Comparison of ENCODE assay signal across 21 cellular contexts in the genomic region with DNA sequence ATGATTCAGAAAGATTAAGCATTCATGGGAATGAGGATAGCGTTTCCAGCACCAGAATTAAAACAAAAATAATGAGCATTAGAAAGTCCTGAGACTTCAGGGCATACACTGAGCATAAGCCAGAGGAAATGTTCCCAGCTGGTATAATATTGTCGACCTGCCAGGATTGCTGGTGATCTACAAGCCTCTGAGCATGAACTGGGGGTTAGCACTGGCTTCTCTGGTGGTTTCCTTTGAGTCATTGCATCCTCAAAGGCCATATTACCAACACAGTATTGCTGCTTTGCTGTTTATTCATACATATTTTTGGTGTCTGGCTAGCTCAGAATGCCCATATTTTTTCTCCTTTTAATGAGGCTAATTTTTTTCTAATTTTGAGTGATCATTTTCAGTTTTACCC. TPM values are rescaled to one million over a fixed set of nuclear protein-coding genes. Genes with fewer than 3 reads are reported as not detected.
DNase-seq lines count a peak whose midpoint lies in the region; ATAC-seq and TF ChIP-seq lines count a peak whose summit lies in the region.
"Had no signal": no experiment of that assay in that cellular context is flagged by ENCODE, and none has a peak within 500 bp of the region (broad histone marks: within the 10 kb centered on the region; RNA-seq: fewer than 3 reads in every experiment).

No MANE protein-coding gene starts in this region.

- H3K4me1 Mint-ChIP-seq in chondrocyte (ENCODE audit: low read depth): peaks cover 27% of the 10 kb centered on the region
- H3K4me1 Mint-ChIP-seq: B cell; stimulated activated naive CD8-positive, alpha-beta T cell treated with anti-CD3 and anti-CD28 coated beads, Interleukin-15, amount 100 ng/mL, for 72 hours had no signal

- peaks cover 7% of the 10 kb centered on the region for H3K36me3 Mint-ChIP-seq in chondrocyte (ENCODE audit: low read depth)
- H3K36me3 Mint-ChIP-seq: activated CD4-positive, alpha-beta memory T cell treated with anti-CD3 and anti-CD28 coated beads for 36 hours had no signal

- H3K4me3 Mint-ChIP-seq in chondrocyte (ENCODE audit: unreplicated experiment): peak overlapping the region; percentile 7
- H3K4me3 Mint-ChIP-seq: activated CD4-positive, alpha-beta memory T cell treated with anti-CD3 and anti-CD28 coated beads for 36 hours; B cell; neural crest cell; stimulated activated naive CD8-positive, alpha-beta T cell treated with anti-CD3 and anti-CD28 coated beads, Interleukin-15, amount 100 ng/mL, for 72 hours had no signal

- H3K27me3 Mint-ChIP-seq in chondrocyte (ENCODE audit: low read depth): no peaks in the 10 kb centered on the region

- H3K27ac Mint-ChIP-seq in chondrocyte (ENCODE audit: unreplicated experiment): peak overlapping the region; percentile 76
- H3K27ac Mint-ChIP-seq: activated CD4-positive, alpha-beta memory T cell treated with anti-CD3 and anti-CD28 coated beads for 36 hours; B cell; stimulated activated naive CD8-positive, alpha-beta T cell treated with anti-CD3 and anti-CD28 coated beads, Interleukin-15, amount 100 ng/mL, for 72 hours had no signal

- TF ChIP-seq CTCF in chondrocyte (IDR thresholded peaks at IDR 0.05): no peak

- peak; percentile 39 for DNase-seq in Daoy (ENCODE audit: low read depth)
- DNase-seq in LHCN-M2 (ENCODE audit: low read depth): peak; percentile 76
- DNase-seq in chondrocyte (ENCODE audit: low spot score): no peak
- DNase-seq in myocyte (ENCODE audit: low read depth): peak; percentile 70
- DNase-seq in activated gamma-delta T cell treated with Interleukin-2 at 50 U/mL for 16 hours: no peak
- no peak for DNase-seq in NCI-H2029 treated with DMSO at 0.1 percent for 48 hours (lab: John Stamatoyannopoulos, UW)
- DNase-seq in activated CD4-positive, alpha-beta T cell treated with anti-CD3 and anti-CD28 coated beads for 48 hours: no peak
- DNase-seq: activated CD4-positive, alpha-beta memory T cell treated with anti-CD3 and anti-CD28 coated beads for 36 hours; activated T-cell treated with anti-CD3 and anti-CD28 coated beads, Interleukin-2, amount 50 U/mL, for 48 hours; colonic mucosa; heart left ventricle; NCI-H1105; NCI-H2171; NCI-H82; retina; RPMI8226; stimulated activated naive CD8-positive, alpha-beta T cell treated with anti-CD3 and anti-CD28 coated beads, Interleukin-15, amount 100 ng/mL, for 72 hours had no signal

- no peak for ATAC-seq in HG03196 (IDR thresholded peaks at IDR 0.05; ENCODE audit: unreplicated experiment)
- ATAC-seq: K562; stimulated activated naive CD8-positive, alpha-beta T cell treated with anti-CD3 and anti-CD28 coated beads, Interleukin-15, amount 100 ng/mL, for 72 hours had no signal

- peaks cover 21% of the 10 kb centered on the region for H3K9me3 Mint-ChIP-seq in chondrocyte (ENCODE audit: low read depth)

RNA-seq across cellular contexts. Expression of gene ATRNL1, which starts 10.6 kb away (rescaled TPM):
- total RNA-seq in Daoy (2014; rRNA removed; shearing (Covaris generic)): 5.1 and 7.1 TPM in 2 replicates
- total RNA-seq in LHCN-M2 (2014; rRNA removed) (13.0 and 13.1 TPM in 2 replicates), chondrocyte (65.1 to 99.7 TPM (median 66.0 TPM) in 3 replicates), myocyte (5.6 and 8.4 TPM in 2 replicates)
- 5.7 TPM for polyA plus RNA-seq in LHCN-M2 (2012)
- polyA plus RNA-seq in myocyte (2012): 6.5 TPM
- polyA plus RNA-seq: K562 had no signal

Comparison
In these comparisons a context has a peak if more than half of its experiments do, and no peak if none do; other contexts are left out.
1. DNase-seq: peak in Daoy (single experiment), LHCN-M2 (single experiment) and myocyte (single experiment); none in chondrocyte (single experiment), activated gamma-delta T cell treated with Interleukin-2 at 50 U/mL for 16 hours (single experiment), NCI-H2029 treated with DMSO at 0.1 percent for 48 hours (single experiment) and activated CD4-positive, alpha-beta T cell treated with anti-CD3 and anti-CD28 coated beads for 48 hours (single experiment).